Comparison of ENCODE assay signal across 18 cellular contexts in genomic region chr10:124798364-124798763, GRCh38. TPM values are rescaled to one million over a fixed set of nuclear protein-coding genes. Genes with fewer than 3 reads are reported as not detected.
A peak's percentile ranks its signal among the peaks of the same experiment; 100 is the strongest.
DNase-seq lines count a peak whose midpoint lies in the region; ATAC-seq, FAIRE-seq and TF ChIP-seq lines count a peak whose summit lies in the region.
"Had no signal": no experiment of that assay in that cellular context is flagged by ENCODE, and none has a peak within 500 bp of the region (broad histone marks: within the 10 kb centered on the region; RNA-seq: fewer than 3 reads in every experiment).

No MANE protein-coding gene starts in this region.

- CTCF ChIA-PET in HepG2 (lab: Yijun Ruan, JAX; ENCODE audit: low intra/inter-chr PET ratio, low total read pairs) = no interaction called here
- CTCF ChIA-PET in OCI-LY7 (lab: Charles Lee; ENCODE audit: unreplicated experiment) = interaction anchor here (0.6 kb wide), 1 partner anchor 642 kb away, joined by 3 read pairs; no protein-coding TSS in a partner anchor

- no peak for TF ChIP-seq RAD21 in HepG2 (CRISPR knock-in tag; IDR thresholded peaks at IDR 0.05)

- no peak overlapping the region for H3K4ac ChIP-seq in mesendoderm (ENCODE audit: low read depth, low read length)

- no peak overlapping the region for H3K4me3 ChIP-seq in HepG2 (replicated peaks in 1 of 3; ENCODE audit: insufficient read depth in 1 of 3, low read depth in 2 of 3, low read length in 3 of 3)
- H3K4me3 ChIP-seq in right lobe of liver = no peak overlapping the region
- H3K4me3 ChIP-seq in OCI-LY7 (ENCODE audit: low read depth, low read length, poor library complexity, severe bottlenecking) = no peak overlapping the region
- no peak overlapping the region for H3K4me3 ChIP-seq in mesendoderm (ENCODE audit: low read length)
- H3K4me3 ChIP-seq: A549, GM23248 had no signal

- H3K4me1 ChIP-seq in HepG2 (ENCODE audit: insufficient read depth, low read length) = peaks cover 38% of the 10 kb centered on the region
- peaks cover 0 to 10% (median 5%) of the 10 kb centered on the region in 4 donors for H3K4me1 ChIP-seq in right lobe of liver
- peaks cover 8% of the 10 kb centered on the region for H3K4me1 ChIP-seq in OCI-LY7 (ENCODE audit: insufficient read depth, low read length, poor library complexity, severe bottlenecking)
- H3K4me1 ChIP-seq in mesendoderm (ENCODE audit: control insufficient read depth, low read depth, low read length) = peaks cover 13% of the 10 kb centered on the region

- 0% methylated on average over 1 of the region's 1 CpG for WGBS in HepG2 (ENCODE audit: low lambda C conversion rate)
- 100% methylated on average over 1 of the region's 1 CpG for WGBS in right lobe of liver (ENCODE audit: insufficient coverage, low coverage, low lambda C conversion rate, missing lambda C conversion rate)
- no CpG with 5 or more reads among the region's 1 CpG for WGBS in mesendoderm (ENCODE audit: extremely low coverage, insufficient coverage, low lambda C conversion rate)

- no peak overlapping the region for H3K18ac ChIP-seq in mesendoderm (ENCODE audit: low read length)

- H4K20me1 ChIP-seq in HepG2 (ENCODE audit: insufficient read depth, low read length) (no peaks in the 10 kb centered on the region; the same call in 1 of the 2 replicates), OCI-LY7 (ENCODE audit: insufficient read depth, low read length) (peaks cover 10% of the 10 kb centered on the region; the same call in 1 of the 2 replicates)

- H3K9ac ChIP-seq in HepG2 (ENCODE audit: insufficient read depth, low read depth, low read length) = no peak overlapping the region
- H3K9ac ChIP-seq in mesendoderm (ENCODE audit: low read length) = no peak overlapping the region
- H3K9ac ChIP-seq: GM23248 had no signal

- no peak for DNase-seq in HepG2 (ENCODE audit: low spot score)
- DNase-seq in right lobe of liver = no peak
- DNase-seq in OCI-LY7 (ENCODE audit: low spot score) = no peak
- peak; percentile 26 for DNase-seq in mesendoderm
- no peak for DNase-seq in NCI-H748 (lab: John Stamatoyannopoulos, UW; ENCODE audit: unreplicated experiment)
- no peak for DNase-seq in activated CD4-positive, CD25-positive, alpha-beta regulatory T cell (lab: John Stamatoyannopoulos, UW)
- DNase-seq in mesenteric fat pad (ENCODE audit: low spot score) = no peak
- DNase-seq: CD8-positive, alpha-beta T cell; COR-L47; DMS153; DMS79 treated with DMSO at 0.1 percent for 48 hours; EL; GM23248; H7 had no signal

- H2AK5ac ChIP-seq in mesendoderm (ENCODE audit: low read length) = no peak overlapping the region

- no peaks in the 10 kb centered on the region for H3K9me3 ChIP-seq in HepG2 (ENCODE audit: low read length)
- no peaks in the 10 kb centered on the region for H3K9me3 ChIP-seq in right lobe of liver
- H3K9me3 ChIP-seq in OCI-LY7 (ENCODE audit: low read length) = no peaks in the 10 kb centered on the region
- H3K9me3 ChIP-seq: A549 had no signal

- POLR2A ChIA-PET in HepG2 (lab: Yijun Ruan, JAX) (no interaction called here), OCI-LY7 (lab: Charles Lee) (interaction anchor here (0.6 to 1.2 kb wide), 3 partner anchors 35 to 576 kb away, joined by 3 read pairs; no protein-coding TSS in a partner anchor)

- peaks cover 18% of the 10 kb centered on the region for H3K79me2 ChIP-seq in HepG2 (ENCODE audit: insufficient read depth, low read length)
- H3K79me2 ChIP-seq in OCI-LY7 (ENCODE audit: insufficient read depth, low read depth, low read length) = peaks cover 16% of the 10 kb centered on the region
- peaks cover 12% of the 10 kb centered on the region for H3K79me2 ChIP-seq in mesendoderm (ENCODE audit: control insufficient read depth, insufficient read depth, low read length)

- BruUV-seq in HepG2 (replicated peaks; lab: Mats Ljungman, UMichigan) (no TSS peak), OCI-LY7 (replicated peaks; lab: Mats Ljungman, UMichigan) (no TSS peak)

- H3K23ac ChIP-seq in mesendoderm (ENCODE audit: low read length) = no peak overlapping the region

- H3K36me3 ChIP-seq in HepG2 (replicated peaks in 1 of 2; ENCODE audit: control insufficient read depth in 1 of 2, insufficient read depth in 2 of 2, low read length in 2 of 2) = no peaks in the 10 kb centered on the region
- H3K36me3 ChIP-seq in right lobe of liver = no peaks in the 10 kb centered on the region
- H3K36me3 ChIP-seq in OCI-LY7 (ENCODE audit: insufficient read depth, low read length) = no peaks in the 10 kb centered on the region
- H3K36me3 ChIP-seq in mesendoderm (ENCODE audit: control insufficient read depth, insufficient read depth, low read length) = no peaks in the 10 kb centered on the region

- no peaks in the 10 kb centered on the region for H3K9me2 ChIP-seq in OCI-LY7 (ENCODE audit: insufficient read depth, low read length)

- H2BK5ac ChIP-seq in mesendoderm (ENCODE audit: low read length) = no peak overlapping the region

- TF ChIP-seq EP300 in HepG2 (IDR thresholded peaks at IDR 0.05; ENCODE audit: low read depth in 2 of 2, low read length in 2 of 2) = no peak
- no peak for TF ChIP-seq EP300 in HepG2 (CRISPR knock-in tag; IDR thresholded peaks at IDR 0.05; ENCODE audit: borderline replicate concordance)

- peak overlapping the region; percentile 71; the same call in 1 of the 2 replicates for H3K4me2 ChIP-seq in HepG2 (ENCODE audit: low read depth, low read length)
- H3K4me2 ChIP-seq in OCI-LY7 (ENCODE audit: low read length) = no peak overlapping the region
- no peak overlapping the region for H3K4me2 ChIP-seq in mesendoderm (ENCODE audit: low read length)
- H3K4me2 ChIP-seq: A549 had no signal

- H3K27ac ChIP-seq in HepG2 (ENCODE audit: extremely low read length, insufficient read depth, low read length) (no peak overlapping the region), right lobe of liver (no peak overlapping the region), OCI-LY7 (ENCODE audit: low read depth, low read length, poor library complexity, severe bottlenecking) (no peak overlapping the region), mesendoderm (ENCODE audit: low read depth, low read length) (no peak overlapping the region)
- H3K27ac ChIP-seq: A549, GM23248 had no signal

- H3K56ac ChIP-seq in mesendoderm (ENCODE audit: low read length) = no peak overlapping the region

- H2BK15ac ChIP-seq in mesendoderm (replicated peaks; ENCODE audit: low read depth) = no peak overlapping the region

- no peak overlapping the region for H4K8ac ChIP-seq in mesendoderm (ENCODE audit: low read depth, low read length)

- in situ Hi-C loops in HepG2 (cut with HindIII; ENCODE audit: extremely low pct_ligation_motif_present, low pct_unique_long_range_greater_than_20kb) = no loop called here

- ATAC-seq in HepG2 (no peak), right lobe of liver (no peak)
- ATAC-seq: A549; CD8-positive, alpha-beta T cell had no signal

- H4K5ac ChIP-seq in mesendoderm (ENCODE audit: low read length) = no peak overlapping the region

- intact Hi-C loops in HepG2 (cut with micrococcal nuclease; ENCODE audit: unreplicated experiment) (loop anchor here (10.0 kb wide), 1 partner anchor 116 kb away; no protein-coding TSS in a partner anchor), right lobe of liver (cut with DNase I) (no loop called here), OCI-LY7 (cut with micrococcal nuclease; ENCODE audit: unreplicated experiment) (no loop called here)

- peak; percentile 12 for FAIRE-seq in HepG2 (lab: Jason Lieb, UNC)
- FAIRE-seq: A549, D721Med, G401.6, GM12891 had no signal

- no peak overlapping the region for H2BK120ac ChIP-seq in mesendoderm (ENCODE audit: low read depth, low read length)

- TF ChIP-seq POLR2A in HepG2 (IDR thresholded peaks at IDR 0.05; ENCODE audit: insufficient read depth in 1 of 2, low read depth in 2 of 2, low read length in 2 of 2) = no peak
- TF ChIP-seq POLR2A in right lobe of liver (IDR thresholded peaks at IDR 0.05) = no peak

- H3K27me3 ChIP-seq in HepG2 (ENCODE audit: control insufficient read depth in 1 of 2, insufficient read depth in 2 of 2, low read length in 2 of 2) = no peaks in the 10 kb centered on the region; a peak in 2 of 5 replicates
- no peaks in the 10 kb centered on the region for H3K27me3 ChIP-seq in right lobe of liver
- H3K27me3 ChIP-seq in mesendoderm (ENCODE audit: insufficient read depth, low read length, poor library complexity) = no peaks in the 10 kb centered on the region

- TF ChIP-seq CTCF in HepG2 (CRISPR knock-in tag; IDR thresholded peaks at IDR 0.05) = no peak
- no peak for TF ChIP-seq CTCF in right lobe of liver (IDR thresholded peaks at IDR 0.05)
- TF ChIP-seq CTCF in OCI-LY7 (conservative IDR thresholded peaks at IDR 0.05; ENCODE audit: low read length) = no peak

- H3K79me1 ChIP-seq in mesendoderm (ENCODE audit: low read length) = peaks cover 3% of the 10 kb centered on the region

- H2AFZ ChIP-seq in HepG2 (ENCODE audit: low read length) = no peak overlapping the region
- H2AFZ ChIP-seq in OCI-LY7 (ENCODE audit: low read length) = 0 out of 2 replicates have a peak overlapping the region, but pooled peaks have one; percentile 56
- H2AFZ ChIP-seq: GM23248 had no signal

RNA-seq across cellular contexts. Expression of gene ABRAXAS2, which starts 3.3 kb away (rescaled TPM):
- 14.2 and 20.2 TPM in 2 replicates for total RNA-seq in HepG2 (2016; rRNA removed; fragmentation: Illumina TruSeq; extraction: Trizol)
- 4.0 TPM in 2 replicates for total RNA-seq in HepG2 (2016; cell fraction: cytosol; rRNA removed; fragmentation: Illumina TruSeq; extraction: Trizol; ENCODE audit: low read depth)
- 13.6 and 20.1 TPM in 2 replicates for total RNA-seq in HepG2 (2016; cell fraction: insoluble cytoplasmic fraction; rRNA removed; fragmentation: Illumina TruSeq; extraction: Trizol)
- total RNA-seq in HepG2 (2016; cell fraction: membrane; rRNA removed; fragmentation: Illumina TruSeq; extraction: Trizol) = 10.2 and 12.0 TPM in 2 replicates
- total RNA-seq in HepG2 (2016; cell fraction: nucleus; rRNA removed; fragmentation: Illumina TruSeq; extraction: Trizol) = 10.1 and 10.6 TPM in 2 replicates
- 6.6 and 8.0 TPM in 2 replicates for polyA plus RNA-seq in HepG2 (2011; rRNA removed)
- 3.8 and 5.8 TPM in 2 replicates for polyA plus RNA-seq in HepG2 (2011; cell fraction: cytosol; rRNA removed)
- 5.0 and 6.3 TPM in 2 replicates for polyA plus RNA-seq in HepG2 (2011; cell fraction: nucleus; rRNA removed)
- 9.4 and 10.4 TPM in 2 replicates for polyA plus RNA-seq in HepG2 (2012)
- polyA plus RNA-seq in HepG2 (2016; cell fraction: cytosol; fragmentation: Illumina TruSeq; extraction: Trizol; ENCODE audit: low read depth) = 1.4 and 1.5 TPM in 2 replicates
- polyA plus RNA-seq in HepG2 (2016; cell fraction: insoluble cytoplasmic fraction; fragmentation: Illumina TruSeq; extraction: Trizol; ENCODE audit: low read depth) = 19.0 and 19.5 TPM in 2 replicates
- polyA plus RNA-seq in HepG2 (2016; cell fraction: membrane; fragmentation: Illumina TruSeq; extraction: Trizol; ENCODE audit: low read depth) = 3.7 and 4.0 TPM in 2 replicates
- polyA plus RNA-seq in HepG2 (2016; cell fraction: nucleus; fragmentation: Illumina TruSeq; extraction: Trizol; ENCODE audit: insufficient read depth, low read depth) = 17.7 and 19.9 TPM in 2 replicates
- 4.7 and 9.8 TPM in 2 replicates for polyA minus RNA-seq in HepG2 (2011; rRNA and poly(A)+ RNA removed; ENCODE audit: low replicate concordance)
- polyA minus RNA-seq in HepG2 (2011; cell fraction: cytosol; rRNA and poly(A)+ RNA removed) = 8.4 and 9.8 TPM in 2 replicates
- 8.8 and 9.0 TPM in 2 replicates for polyA minus RNA-seq in HepG2 (2011; cell fraction: nucleus; rRNA and poly(A)+ RNA removed)
- 1 to 10 TPM; 7.1 to 8.1 (median 7.7) TPM for total RNA-seq in right lobe of liver
- 9.7 and 12.7 TPM in 2 replicates for total RNA-seq in OCI-LY7 (2014; rRNA removed; shearing (Covaris generic))
- 14.0 and 17.9 TPM in 2 replicates for total RNA-seq in OCI-LY7 (2022)
- polyA plus RNA-seq in mesendoderm (2013, experiment 1 of 2) = 14.4 TPM
- 13.8 TPM for polyA plus RNA-seq in mesendoderm (2013, experiment 2 of 2)
- 14.3 TPM for total RNA-seq in mesenteric fat pad

RNA-seq across cellular contexts. Expression of gene EEF1AKMT2, which starts 6.7 kb away (rescaled TPM):
- total RNA-seq in HepG2 (2016; rRNA removed; fragmentation: Illumina TruSeq; extraction: Trizol) = 19.3 and 24.1 TPM in 2 replicates
- total RNA-seq in HepG2 (2016; cell fraction: cytosol; rRNA removed; fragmentation: Illumina TruSeq; extraction: Trizol; ENCODE audit: low read depth) = 7.6 and 9.0 TPM in 2 replicates
- total RNA-seq in HepG2 (2016; cell fraction: insoluble cytoplasmic fraction; rRNA removed; fragmentation: Illumina TruSeq; extraction: Trizol) = 19.7 and 24.1 TPM in 2 replicates
- 14.7 and 16.5 TPM in 2 replicates for total RNA-seq in HepG2 (2016; cell fraction: membrane; rRNA removed; fragmentation: Illumina TruSeq; extraction: Trizol)
- 19.2 and 19.6 TPM in 2 replicates for total RNA-seq in HepG2 (2016; cell fraction: nucleus; rRNA removed; fragmentation: Illumina TruSeq; extraction: Trizol)
- polyA plus RNA-seq in HepG2 (2011; rRNA removed) = 8.6 and 11.3 TPM in 2 replicates
- polyA plus RNA-seq in HepG2 (2011; cell fraction: cytosol; rRNA removed) = 3.8 and 6.6 TPM in 2 replicates
- 5.5 and 6.0 TPM in 2 replicates for polyA plus RNA-seq in HepG2 (2011; cell fraction: nucleus; rRNA removed)
- 8.0 and 12.7 TPM in 2 replicates for polyA plus RNA-seq in HepG2 (2012)
- polyA plus RNA-seq in HepG2 (2016; cell fraction: cytosol; fragmentation: Illumina TruSeq; extraction: Trizol; ENCODE audit: low read depth) = 6.0 and 7.6 TPM in 2 replicates
- polyA plus RNA-seq in HepG2 (2016; cell fraction: insoluble cytoplasmic fraction; fragmentation: Illumina TruSeq; extraction: Trizol; ENCODE audit: low read depth) = 20.8 and 22.1 TPM in 2 replicates
- 9.4 and 10.8 TPM in 2 replicates for polyA plus RNA-seq in HepG2 (2016; cell fraction: membrane; fragmentation: Illumina TruSeq; extraction: Trizol; ENCODE audit: low read depth)
- 22.3 and 25.2 TPM in 2 replicates for polyA plus RNA-seq in HepG2 (2016; cell fraction: nucleus; fragmentation: Illumina TruSeq; extraction: Trizol; ENCODE audit: insufficient read depth, low read depth)
- 4.6 and 19.2 TPM in 2 replicates for polyA minus RNA-seq in HepG2 (2011; rRNA and poly(A)+ RNA removed; ENCODE audit: low replicate concordance)
- polyA minus RNA-seq in HepG2 (2011; cell fraction: cytosol; rRNA and poly(A)+ RNA removed) = 7.5 and 7.6 TPM in 2 replicates
- polyA minus RNA-seq in HepG2 (2011; cell fraction: nucleus; rRNA and poly(A)+ RNA removed) = 19.4 and 22.7 TPM in 2 replicates
- 1 to 10 TPM; 5.3 to 7.9 (median 7.4) TPM for total RNA-seq in right lobe of liver
- 27.5 and 37.7 TPM in 2 replicates for total RNA-seq in OCI-LY7 (2014; rRNA removed; shearing (Covaris generic))
- total RNA-seq in OCI-LY7 (2022) = 32.4 and 35.0 TPM in 2 replicates
- polyA plus RNA-seq in mesendoderm (2013, experiment 1 of 2) = 16.3 TPM
- polyA plus RNA-seq in mesendoderm (2013, experiment 2 of 2) = 15.8 TPM
- 13.5 TPM for total RNA-seq in mesenteric fat pad

RNA-seq across cellular contexts. Expression of gene FAM53B, which starts 54.2 kb away (rescaled TPM):
- total RNA-seq in HepG2 (2016; rRNA removed; fragmentation: Illumina TruSeq; extraction: Trizol) = 17.6 and 19.3 TPM in 2 replicates
- 37.4 and 40.4 TPM in 2 replicates for total RNA-seq in HepG2 (2016; cell fraction: cytosol; rRNA removed; fragmentation: Illumina TruSeq; extraction: Trizol; ENCODE audit: low read depth)
- total RNA-seq in HepG2 (2016; cell fraction: insoluble cytoplasmic fraction; rRNA removed; fragmentation: Illumina TruSeq; extraction: Trizol) = 15.2 and 19.1 TPM in 2 replicates
- total RNA-seq in HepG2 (2016; cell fraction: membrane; rRNA removed; fragmentation: Illumina TruSeq; extraction: Trizol) = 19.0 and 21.2 TPM in 2 replicates
- total RNA-seq in HepG2 (2016; cell fraction: nucleus; rRNA removed; fragmentation: Illumina TruSeq; extraction: Trizol) = 13.6 and 18.0 TPM in 2 replicates
- polyA plus RNA-seq in HepG2 (2011; rRNA removed) = 5.8 and 6.4 TPM in 2 replicates
- 4.7 and 7.2 TPM in 2 replicates for polyA plus RNA-seq in HepG2 (2011; cell fraction: cytosol; rRNA removed)
- polyA plus RNA-seq in HepG2 (2011; cell fraction: nucleus; rRNA removed) = 7.7 and 11.9 TPM in 2 replicates
- 3.5 and 5.6 TPM in 2 replicates for polyA plus RNA-seq in HepG2 (2012)
- 0.71 and 0.72 TPM in 2 replicates for polyA plus RNA-seq in HepG2 (2016; cell fraction: cytosol; fragmentation: Illumina TruSeq; extraction: Trizol; ENCODE audit: low read depth)
- 10.3 and 11.4 TPM in 2 replicates for polyA plus RNA-seq in HepG2 (2016; cell fraction: insoluble cytoplasmic fraction; fragmentation: Illumina TruSeq; extraction: Trizol; ENCODE audit: low read depth)
- 3.6 and 4.1 TPM in 2 replicates for polyA plus RNA-seq in HepG2 (2016; cell fraction: membrane; fragmentation: Illumina TruSeq; extraction: Trizol; ENCODE audit: low read depth)
- 13.5 and 14.8 TPM in 2 replicates for polyA plus RNA-seq in HepG2 (2016; cell fraction: nucleus; fragmentation: Illumina TruSeq; extraction: Trizol; ENCODE audit: insufficient read depth, low read depth)
- polyA minus RNA-seq in HepG2 (2011; rRNA and poly(A)+ RNA removed; ENCODE audit: low replicate concordance) = 28.7 and 33.7 TPM in 2 replicates
- 7.5 and 12.7 TPM in 2 replicates for polyA minus RNA-seq in HepG2 (2011; cell fraction: cytosol; rRNA and poly(A)+ RNA removed)
- polyA minus RNA-seq in HepG2 (2011; cell fraction: nucleus; rRNA and poly(A)+ RNA removed) = 9.5 and 10.1 TPM in 2 replicates
- total RNA-seq in right lobe of liver = 10 to 100 TPM in 1 of 6 experiments, 1 to 10 TPM in 5; 4.4 to 10.8 (median 4.8) TPM
- 37.6 and 56.6 TPM in 2 replicates for total RNA-seq in OCI-LY7 (2014; rRNA removed; shearing (Covaris generic))
- total RNA-seq in OCI-LY7 (2022) = 50.5 and 58.5 TPM in 2 replicates
- polyA plus RNA-seq in mesendoderm (2013, experiment 1 of 2) = 9.4 TPM
- polyA plus RNA-seq in mesendoderm (2013, experiment 2 of 2) = 9.3 TPM
- 35.0 TPM for total RNA-seq in mesenteric fat pad
